Comparison of ENCODE assay signal across 10 cellular contexts in the genomic region with DNA sequence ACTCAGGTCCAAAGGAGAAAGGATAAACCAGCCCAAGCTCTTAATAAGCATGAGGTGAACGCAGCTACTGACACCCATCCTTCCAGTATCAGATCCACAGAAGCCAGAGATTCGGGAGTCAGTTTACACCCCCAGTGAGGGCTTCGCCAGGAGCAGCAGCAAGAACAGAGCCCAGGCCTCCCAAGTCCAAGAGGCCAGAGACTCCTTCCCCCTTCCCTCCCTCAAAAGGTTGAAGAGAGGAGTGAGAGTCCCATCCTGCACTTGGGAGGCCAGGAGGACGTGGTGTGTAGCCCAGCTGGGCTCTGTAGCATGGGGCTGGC.
DNase-seq lines count a peak whose midpoint lies in the region; ATAC-seq and TF ChIP-seq lines count a peak whose summit lies in the region.
"Had no signal": no experiment of that assay in that cellular context is flagged by ENCODE, and none has a peak within 500 bp of the region (broad histone marks: within the 10 kb centered on the region; RNA-seq: fewer than 3 reads in every experiment).

No MANE protein-coding gene starts in this region.

- H3K27ac Mint-ChIP-seq in H9: peak overlapping the region; percentile 42 to 98 (median 77); a peak in 6 of 7 replicates

- no peaks in the 10 kb centered on the region; a peak in 1 of 5 replicates for H3K9me3 Mint-ChIP-seq in H9

- no peak overlapping the region for H2BK5ac ChIP-seq in H9 (ENCODE audit: insufficient read length, low read length)

- no peak for ATAC-seq in GM18502 (IDR thresholded peaks at IDR 0.05; ENCODE audit: poor library complexity, unreplicated experiment)
- no peak for ATAC-seq in HG03025 (IDR thresholded peaks at IDR 0.05; ENCODE audit: low FRiP score, unreplicated experiment)

- H2BK12ac ChIP-seq in H9 (ENCODE audit: insufficient read length, low read depth, low read length): no peak overlapping the region

- H3K56ac ChIP-seq in H9 (ENCODE audit: insufficient read length, low read depth, low read length): no peak overlapping the region

- peaks cover 2% of the 10 kb centered on the region for H3K79me1 ChIP-seq in H9 (ENCODE audit: insufficient read depth, low read depth, low read length, poor library complexity, severe bottlenecking)

- H3K27me3 ChIP-seq in H9 (ENCODE audit: insufficient read depth, low read length) (no peaks in the 10 kb centered on the region), ascending aorta (no peaks in the 10 kb centered on the region), smooth muscle cell (ENCODE audit: low read depth) (no peaks in the 10 kb centered on the region)

- no peak overlapping the region for H3K4me3 Mint-ChIP-seq in H9

- H3K79me2 ChIP-seq in H9 (ENCODE audit: insufficient read depth, low read length) (no peaks in the 10 kb centered on the region), smooth muscle cell (ENCODE audit: low read depth) (peaks cover 28% of the 10 kb centered on the region)

- H3K4me2 ChIP-seq in H9 (ENCODE audit: insufficient read depth, insufficient read length, low read length) (no peak overlapping the region), smooth muscle cell (peak overlapping the region; percentile 39)
- H3K4me2 ChIP-seq: PC-9 had no signal

- H3K23ac ChIP-seq in H9 (ENCODE audit: insufficient read length, low read depth, low read length): no peak overlapping the region

- peaks cover 10 to 17% (median 15%) of the 10 kb centered on the region in 3 experiments for H3K36me3 Mint-ChIP-seq in H9 (ENCODE audit: insufficient read depth in 1 of 3, low read depth in 3 of 3)

- no peak overlapping the region for H2BK20ac ChIP-seq in H9 (ENCODE audit: low read depth, low read length, poor library complexity, severe bottlenecking)

- TF ChIP-seq CTCF in H9 (conservative IDR thresholded peaks at IDR 0.05) (no peak; the same call in 2 of the 3 replicates), ascending aorta (IDR thresholded peaks at IDR 0.05) (no peak), smooth muscle cell (IDR thresholded peaks at IDR 0.05; ENCODE audit: borderline replicate concordance, insufficient read depth, poor library complexity, severe bottlenecking) (no peak)

- H3K27me3 Mint-ChIP-seq in H9 (ENCODE audit: low read depth): no peaks in the 10 kb centered on the region; the same call in 1 of the 2 replicates

- no peak overlapping the region for H2BK15ac ChIP-seq in H9 (ENCODE audit: low read depth, low read length)

- no peak overlapping the region for H2BK120ac ChIP-seq in H9 (ENCODE audit: low read depth, low read length, poor library complexity, severe bottlenecking)

- peaks cover 39 to 43% of the 10 kb centered on the region in 2 experiments for H3K4me1 Mint-ChIP-seq in H9

- no peak overlapping the region for H3K14ac ChIP-seq in H9 (ENCODE audit: insufficient read depth, low read length)

- peaks cover 3% of the 10 kb centered on the region; the same call in 1 of the 2 replicates for H3K4me1 ChIP-seq in H9 (ENCODE audit: insufficient read depth, low read length)
- peaks cover 33 to 49% of the 10 kb centered on the region in 2 donors for H3K4me1 ChIP-seq in ascending aorta
- peaks cover 23% of the 10 kb centered on the region for H3K4me1 ChIP-seq in smooth muscle cell (ENCODE audit: low read depth)

- no peak overlapping the region for H2AFZ ChIP-seq in H9 (ENCODE audit: low read length)
- H2AFZ ChIP-seq in smooth muscle cell (ENCODE audit: low read depth): no peak overlapping the region
- H2AFZ ChIP-seq: PC-9 had no signal

- no CpG with 5 or more reads among the region's 4 CpGs for WGBS in H9 (ENCODE audit: extremely low coverage, insufficient read length, low lambda C conversion rate)
- 68% methylated on average over 4 of the region's 4 CpGs for WGBS in smooth muscle cell (ENCODE audit: low lambda C conversion rate)

- H3K23me2 ChIP-seq in H9 (ENCODE audit: insufficient read length, low read depth, low read length, poor library complexity, severe bottlenecking): no peaks in the 10 kb centered on the region

- H3K18ac ChIP-seq in H9 (ENCODE audit: insufficient read length, low read depth, low read length): no peak overlapping the region

- no peaks in the 10 kb centered on the region for H4K20me1 ChIP-seq in H9 (ENCODE audit: control insufficient read depth, insufficient read depth, insufficient read length)
- H4K20me1 ChIP-seq in smooth muscle cell (ENCODE audit: low read depth): peaks cover 85% of the 10 kb centered on the region

- no peak overlapping the region for H4K91ac ChIP-seq in H9 (ENCODE audit: insufficient read length, low read depth, low read length)

- H4K8ac ChIP-seq in H9 (replicated peaks; ENCODE audit: insufficient read length, low read depth, low read length): no peak overlapping the region

- H3K4ac ChIP-seq in H9 (ENCODE audit: low read depth, low read length): no peak overlapping the region

- peak overlapping the region in 1 of 2 donors; percentile 19 for H3K4me3 ChIP-seq in ascending aorta
- no peak overlapping the region for H3K4me3 ChIP-seq in smooth muscle cell
- H3K4me3 ChIP-seq: PC-9 had no signal

- no peak overlapping the region for H2AK5ac ChIP-seq in H9 (ENCODE audit: insufficient read length, low read length)

- no peak overlapping the region for H4K5ac ChIP-seq in H9 (ENCODE audit: insufficient read length, low read depth, low read length)

- H3T11ph ChIP-seq in H9 (ENCODE audit: low read length): no peak overlapping the region

- intact Hi-C loops in ascending aorta (cut with DNase I): loop anchor here (1.0 to 10.0 kb wide), 7 partner anchors 45 to 492 kb away; a partner anchor contains a TSS

- H3F3A ChIP-seq in smooth muscle cell (ENCODE audit: low read depth): no peaks in the 10 kb centered on the region

- H3K9ac ChIP-seq in H9 (ENCODE audit: extremely low read depth, insufficient read length, low read length) (no peak overlapping the region), smooth muscle cell (ENCODE audit: low read depth) (no peak overlapping the region)

- DNase-seq in H9: no peak
- no peak for DNase-seq in ascending aorta (ENCODE audit: low spot score in 2 of 2)
- DNase-seq in iPS-NIHi7 (ENCODE audit: extremely low spot score): peak; percentile 79
- no peak for DNase-seq in smooth muscle cell (lab: John Stamatoyannopoulos, UW; ENCODE audit: unreplicated experiment)
- no peak for DNase-seq in glomerular visceral epithelial cell (ENCODE audit: extremely low spot score)
- no peak for DNase-seq in superior temporal gyrus (ENCODE audit: extremely low spot score)
- DNase-seq: amniotic stem cell, PC-9 had no signal

- H3K27ac ChIP-seq in H9 (ENCODE audit: insufficient read length, low read depth, low read length) (no peak overlapping the region), ascending aorta (peak overlapping the region; percentile 96 to 98), smooth muscle cell (ENCODE audit: low read depth) (peak overlapping the region; percentile 19)
- H3K27ac ChIP-seq: PC-9 had no signal

- no peaks in the 10 kb centered on the region for H3K9me3 ChIP-seq in H9 (ENCODE audit: control insufficient read depth, low read depth, low read length)
- no peaks in the 10 kb centered on the region for H3K9me3 ChIP-seq in ascending aorta
- no peaks in the 10 kb centered on the region for H3K9me3 ChIP-seq in smooth muscle cell (replicated peaks; ENCODE audit: low read depth)

- H3K36me3 ChIP-seq in ascending aorta (no peaks in the 10 kb centered on the region), smooth muscle cell (ENCODE audit: low read depth) (no peaks in the 10 kb centered on the region)
